In genomic region chr4:1497189-1497801, GRCh38 we compare ENCODE assay signal across 1 cellular context.
TF ChIP-seq lines count a peak whose summit lies in the region.

No MANE protein-coding gene starts in this region.

TF ChIP-seq in HEK293, 187 proteins besides CTCF, POLR2A, EP300 and RAD21 (continued from another document):
- no peak for TF ChIP-seq REST (tag by site-specific recombination; IDR thresholded peaks at IDR 0.05)
- TF ChIP-seq ZFHX2 (tag by site-specific recombination; conservative IDR thresholded peaks at IDR 0.05) = peak; percentile 33; the same call in 1 of the 2 replicates
- TF ChIP-seq ZNF366 (tag by site-specific recombination; conservative IDR thresholded peaks at IDR 0.05) = peak; percentile 93
- TF ChIP-seq, protein P1, sequence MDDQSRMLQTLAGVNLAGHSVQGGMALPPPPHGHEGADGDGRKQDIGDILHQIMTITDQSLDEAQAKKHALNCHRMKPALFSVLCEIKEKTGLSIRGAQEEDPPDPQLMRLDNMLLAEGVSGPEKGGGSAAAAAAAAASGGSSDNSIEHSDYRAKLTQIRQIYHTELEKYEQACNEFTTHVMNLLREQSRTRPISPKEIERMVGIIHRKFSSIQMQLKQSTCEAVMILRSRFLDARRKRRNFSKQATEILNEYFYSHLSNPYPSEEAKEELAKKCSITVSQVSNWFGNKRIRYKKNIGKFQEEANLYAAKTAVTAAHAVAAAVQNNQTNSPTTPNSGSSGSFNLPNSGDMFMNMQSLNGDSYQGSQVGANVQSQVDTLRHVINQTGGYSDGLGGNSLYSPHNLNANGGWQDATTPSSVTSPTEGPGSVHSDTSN (CRISPR knock-in tag; IDR thresholded peaks at IDR 0.05) = no peak
- TF ChIP-seq ZNF18 (tag by site-specific recombination; IDR thresholded peaks at IDR 0.05) = no peak
- TF ChIP-seq EGR2 (tag by site-specific recombination; IDR thresholded peaks at IDR 0.05; ENCODE audit: low read depth) = peak; percentile 56; the same call in 1 of the 2 replicates
- no peak for TF ChIP-seq ZNF555 (tag by site-specific recombination; conservative IDR thresholded peaks at IDR 0.05)
- TF ChIP-seq ZNF292 (tag by site-specific recombination; IDR thresholded peaks at IDR 0.05; ENCODE audit: borderline replicate concordance, low read depth) = no peak
